Comparison of ENCODE assay signal across 1 cellular context in the genomic region with DNA sequence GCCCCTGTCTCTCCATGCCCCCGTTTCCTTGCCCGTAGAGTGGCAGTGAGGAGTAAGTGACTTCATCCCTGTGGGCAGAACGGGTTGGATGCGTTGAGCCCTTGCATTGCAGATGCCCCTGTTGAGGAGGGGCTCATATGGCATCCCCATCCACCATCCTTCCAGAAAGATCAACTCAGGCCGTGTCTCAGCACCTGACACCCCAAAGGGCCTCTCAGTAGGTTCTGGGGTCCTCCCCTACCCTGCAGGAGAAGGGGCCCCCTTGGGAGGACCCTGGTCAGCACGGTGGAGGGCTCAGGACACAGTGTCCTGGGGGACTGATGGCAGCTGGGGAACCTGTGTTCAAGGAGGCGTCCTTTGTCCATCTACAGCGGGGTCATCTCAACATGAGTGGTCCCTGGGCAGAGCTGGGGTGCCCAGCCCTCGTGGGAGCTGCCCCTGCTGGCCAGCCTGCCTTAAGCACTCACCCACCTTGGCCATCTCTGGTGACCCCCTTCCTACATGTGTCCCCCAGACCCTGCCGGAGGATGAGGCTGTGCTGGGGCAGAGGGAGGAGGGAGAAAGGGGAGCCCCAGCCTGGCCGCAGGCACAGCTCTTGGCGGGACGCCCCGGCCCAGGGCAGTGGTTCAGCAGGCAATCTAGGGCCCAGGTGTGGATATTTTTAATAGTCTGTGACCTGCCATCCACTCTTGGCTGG.
TF ChIP-seq lines count a peak whose summit lies in the region.

No MANE protein-coding gene starts in this region.

TF ChIP-seq in HCT116, 20 proteins besides CTCF, POLR2A, EP300 and RAD21 (continued from another document):
- TF ChIP-seq MAX (IDR thresholded peaks at IDR 0.05) (no peak), ZNF274 (IDR thresholded peaks at IDR 0.05; ENCODE audit: low read depth, low read length) (no peak), YY1 (IDR thresholded peaks at IDR 0.05; ENCODE audit: extremely low read depth, insufficient replicate concordance, low read depth, low read length) (no peak), SIN3A (IDR thresholded peaks at IDR 0.05; ENCODE audit: low read depth) (no peak), FOSL1 (IDR thresholded peaks at IDR 0.05; ENCODE audit: low read depth) (no peak)
- TF ChIP-seq, protein P1, sequence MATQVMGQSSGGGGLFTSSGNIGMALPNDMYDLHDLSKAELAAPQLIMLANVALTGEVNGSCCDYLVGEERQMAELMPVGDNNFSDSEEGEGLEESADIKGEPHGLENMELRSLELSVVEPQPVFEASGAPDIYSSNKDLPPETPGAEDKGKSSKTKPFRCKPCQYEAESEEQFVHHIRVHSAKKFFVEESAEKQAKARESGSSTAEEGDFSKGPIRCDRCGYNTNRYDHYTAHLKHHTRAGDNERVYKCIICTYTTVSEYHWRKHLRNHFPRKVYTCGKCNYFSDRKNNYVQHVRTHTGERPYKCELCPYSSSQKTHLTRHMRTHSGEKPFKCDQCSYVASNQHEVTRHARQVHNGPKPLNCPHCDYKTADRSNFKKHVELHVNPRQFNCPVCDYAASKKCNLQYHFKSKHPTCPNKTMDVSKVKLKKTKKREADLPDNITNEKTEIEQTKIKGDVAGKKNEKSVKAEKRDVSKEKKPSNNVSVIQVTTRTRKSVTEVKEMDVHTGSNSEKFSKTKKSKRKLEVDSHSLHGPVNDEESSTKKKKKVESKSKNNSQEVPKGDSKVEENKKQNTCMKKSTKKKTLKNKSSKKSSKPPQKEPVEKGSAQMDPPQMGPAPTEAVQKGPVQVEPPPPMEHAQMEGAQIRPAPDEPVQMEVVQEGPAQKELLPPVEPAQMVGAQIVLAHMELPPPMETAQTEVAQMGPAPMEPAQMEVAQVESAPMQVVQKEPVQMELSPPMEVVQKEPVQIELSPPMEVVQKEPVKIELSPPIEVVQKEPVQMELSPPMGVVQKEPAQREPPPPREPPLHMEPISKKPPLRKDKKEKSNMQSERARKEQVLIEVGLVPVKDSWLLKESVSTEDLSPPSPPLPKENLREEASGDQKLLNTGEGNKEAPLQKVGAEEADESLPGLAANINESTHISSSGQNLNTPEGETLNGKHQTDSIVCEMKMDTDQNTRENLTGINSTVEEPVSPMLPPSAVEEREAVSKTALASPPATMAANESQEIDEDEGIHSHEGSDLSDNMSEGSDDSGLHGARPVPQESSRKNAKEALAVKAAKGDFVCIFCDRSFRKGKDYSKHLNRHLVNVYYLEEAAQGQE (IDR thresholded peaks at IDR 0.05; ENCODE audit: low read depth) = no peak
TF ChIP-seq in HCT116: peak in this region for 0.
